In genomic region chr5:90201923-90202322, GRCh38 we compare ENCODE assay signal across 16 cellular contexts.
DNase-seq lines count a peak whose midpoint lies in the region; ATAC-seq and TF ChIP-seq lines count a peak whose summit lies in the region.
"Had no signal": no experiment of that assay in that cellular context is flagged by ENCODE, and none has a peak within 500 bp of the region (broad histone marks: within the 10 kb centered on the region; RNA-seq: fewer than 3 reads in every experiment).

No MANE protein-coding gene starts in this region.

- TF ChIP-seq CTCF in A673 (conservative IDR thresholded peaks at IDR 0.05; ENCODE audit: low read depth, low read length) (no peak), fibroblast of mammary gland (conservative IDR thresholded peaks at IDR 0.05; ENCODE audit: control insufficient read depth, insufficient read depth, low read depth, low read length) (no peak), esophagus muscularis mucosa (IDR thresholded peaks at IDR 0.05) (no peak)

- H3K4me3 ChIP-seq in A673 (ENCODE audit: low read depth, low read length, poor library complexity, severe bottlenecking), result no peak overlapping the region
- no peak overlapping the region for H3K4me3 ChIP-seq in fibroblast of mammary gland (ENCODE audit: control insufficient read depth, low read depth, low read length)
- H3K4me3 ChIP-seq in esophagus muscularis mucosa, result no peak overlapping the region
- H3K4me3 ChIP-seq: cardiac muscle cell, left lung, SJSA1, thyroid gland had no signal

- POLR2A ChIA-PET in A673 (lab: Charles Lee; ENCODE audit: low non-redundant PET), result no interaction called here

- H3K27me3 ChIP-seq in A673 (replicated peaks; ENCODE audit: insufficient read depth, low read depth, low read length, poor library complexity), result no peaks in the 10 kb centered on the region
- no peaks in the 10 kb centered on the region for H3K27me3 ChIP-seq in esophagus muscularis mucosa
- H3K27me3 ChIP-seq: cardiac muscle cell, left lung, SJSA1, thyroid gland had no signal

- H3K27ac ChIP-seq in A673 (ENCODE audit: low read depth, low read length, poor library complexity, severe bottlenecking) (no peak overlapping the region), esophagus muscularis mucosa (replicated peaks in 1 of 4) (no peak overlapping the region)
- H3K27ac ChIP-seq: cardiac muscle cell, left lung, SJSA1, thyroid gland, VCaP had no signal

- no peaks in the 10 kb centered on the region for H3K36me3 ChIP-seq in A673 (ENCODE audit: insufficient read depth, low read length, poor library complexity, severe bottlenecking)
- H3K36me3 ChIP-seq in esophagus muscularis mucosa, result no peaks in the 10 kb centered on the region
- H3K36me3 ChIP-seq: cardiac muscle cell, left lung, SJSA1, thyroid gland had no signal

- ATAC-seq in GM18517 (IDR thresholded peaks at IDR 0.05; ENCODE audit: unreplicated experiment), result no peak
- no peak for ATAC-seq in GM21390 (IDR thresholded peaks at IDR 0.05; ENCODE audit: unreplicated experiment)
- ATAC-seq: left lung had no signal

- H3K9me3 ChIP-seq in A673 (ENCODE audit: low read depth, low read length, poor library complexity, severe bottlenecking) (no peaks in the 10 kb centered on the region), esophagus muscularis mucosa (peaks cover 0 to 11% (median 7%) of the 10 kb centered on the region in 4 donors)
- H3K9me3 ChIP-seq: SJSA1, thyroid gland had no signal

- H3K4me1 ChIP-seq in A673 (ENCODE audit: insufficient read depth, low read length, poor library complexity, severe bottlenecking) (no peaks in the 10 kb centered on the region), esophagus muscularis mucosa (no peaks in the 10 kb centered on the region)
- H3K4me1 ChIP-seq: left lung, SJSA1, thyroid gland had no signal

- intact Hi-C loops in A673 (cut with micrococcal nuclease; ENCODE audit: unreplicated experiment), result no loop called here
- intact Hi-C loops in esophagus muscularis mucosa (cut with DNase I), result no loop called here

- TF ChIP-seq EP300 in esophagus muscularis mucosa (IDR thresholded peaks at IDR 0.05), result no peak

- CTCF ChIA-PET in A673 (lab: Charles Lee), result no interaction called here

- WGBS in esophagus muscularis mucosa, result 69% methylated on average over 3 of the region's 3 CpGs

- DNase-seq in A673 (ENCODE audit: low spot score) (peak; percentile 32), HPDE6-E6E7 (ENCODE audit: extremely low spot score) (peak; percentile 54), SHP77 (lab: John Stamatoyannopoulos, UW) (peak; percentile 10 to 42), fibroblast of mammary gland (ENCODE audit: low read depth) (peak; percentile 48), KG1 (lab: John Stamatoyannopoulos, UW) (no peak), esophagus muscularis mucosa (ENCODE audit: extremely low spot score) (no peak)
- DNase-seq: hippocampal formation, left lung, NCI-H82, posterior cingulate gyrus, thyroid gland had no signal

- no TSS peak for BruUV-seq in A673 (replicated peaks; lab: Mats Ljungman, UMichigan)

- no peak for TF ChIP-seq POLR2A in esophagus muscularis mucosa (IDR thresholded peaks at IDR 0.05; ENCODE audit: low read depth)

Comparison
In these comparisons a context has a peak if more than half of its experiments do, and no peak if none do; other contexts are left out.
1. DNase-seq: peak in A673 (single experiment), HPDE6-E6E7 (single experiment), SHP77 (2 of 2) and fibroblast of mammary gland (single experiment); none in KG1 (single experiment) and esophagus muscularis mucosa (single experiment).